ENCODE assay signal across 26 cellular contexts in the genomic region with DNA sequence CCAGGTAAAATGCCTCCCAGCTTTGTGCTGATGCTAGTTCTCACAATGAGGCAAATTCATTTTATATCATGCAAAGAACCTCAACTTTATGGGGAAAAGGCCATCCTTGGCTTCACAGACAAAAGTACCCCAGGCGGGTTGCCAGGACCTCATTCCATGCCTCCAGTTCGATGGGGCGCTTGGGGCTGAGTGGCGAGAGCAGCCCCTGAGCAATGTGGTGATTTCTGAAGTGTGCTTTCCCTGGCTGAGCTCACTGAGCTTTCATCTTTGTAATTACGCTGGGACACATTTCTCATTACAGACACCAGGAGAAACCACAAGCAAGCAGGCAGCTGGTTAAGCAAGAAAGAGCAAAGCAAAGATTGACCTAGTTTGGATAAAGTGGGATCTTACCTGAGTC.
"Had no signal": no experiment of that assay in that cellular context is flagged by ENCODE, and none has a peak within 500 bp of the region (broad histone marks: within the 10 kb centered on the region; RNA-seq: fewer than 3 reads in every experiment).

No MANE protein-coding gene starts in this region.

- H3K36me3 ChIP-seq: brain microvascular endothelial cell, esophagus squamous epithelium, gastroesophageal sphincter, heart right ventricle, WERI-Rb-1 had no signal

- H3K9me3 ChIP-seq: esophagus squamous epithelium, gastroesophageal sphincter, heart right ventricle had no signal

- H3K4me1 ChIP-seq: esophagus squamous epithelium, heart right ventricle had no signal

- DNase-seq: activated B cell treated with CpG ODN at 0.5 μM for 24 hours; activated CD4-positive, alpha-beta T cell treated with anti-CD3 and anti-CD28 coated beads for 48 hours; activated CD4-positive, alpha-beta T cell treated with anti-CD3 and anti-CD28 coated beads, Interleukin-2, amount 50 U/mL, for 1 hour; activated CD4-positive, alpha-beta T cell treated with anti-CD3 and anti-CD28 coated beads, Interleukin-2, amount 50 U/mL, for 48 hours; activated CD8-positive, alpha-beta memory T cell treated with anti-CD3 and anti-CD28 coated beads for 24 hours; activated CD8-positive, alpha-beta T cell treated with anti-CD3 and anti-CD28 coated beads for 36 hours; activated effector memory CD4-positive, alpha-beta T cell treated with Interleukin-2 at 50 U/mL for 16 hours; activated gamma-delta T cell treated with Interleukin-2 at 50 U/mL for 16 hours; activated naive CD4-positive, alpha-beta T cell treated with anti-CD3 and anti-CD28 coated beads, Interleukin-2, amount 50 U/mL, for 16 hours; activated naive CD4-positive, alpha-beta T cell treated with Interleukin-2 at 50 U/mL for 16 hours; activated T-cell treated with anti-CD3 and anti-CD28 coated beads, Interleukin-2, amount 50 U/mL, for 4 hours; amniotic stem cell; anterior cingulate cortex; brain microvascular endothelial cell; cortex of kidney; effector CD8-positive, alpha-beta T cell; esophagus squamous epithelium; foreskin melanocyte; heart right ventricle; T-helper 17 cell; T1000; WERI-Rb-1 had no signal

- H3K27ac ChIP-seq: brain microvascular endothelial cell, epithelial cell of prostate, esophagus squamous epithelium, gastroesophageal sphincter, heart right ventricle, WERI-Rb-1 had no signal

- ATAC-seq: activated CD4-positive, CD25-positive, alpha-beta regulatory T cell treated with anti-CD3 and anti-CD28 coated beads, Interleukin-2, amount 50 U/mL, for 24 hours; activated CD8-positive, alpha-beta T cell treated with anti-CD3 and anti-CD28 coated beads for 36 hours; activated T-cell treated with anti-CD3 and anti-CD28 coated beads, Interleukin-2, amount 50 U/mL, for 4 hours; activated T-helper 17 cell treated with anti-CD3 and anti-CD28 coated beads, Interleukin-2, amount 50 U/mL, for 72 hours; gastroesophageal sphincter; heart right ventricle; T-helper 17 cell had no signal

- H3K4me3 ChIP-seq: esophagus squamous epithelium, gastroesophageal sphincter, heart right ventricle had no signal

- H3K27me3 ChIP-seq: brain microvascular endothelial cell, gastroesophageal sphincter had no signal
